ENCODE assay signal across 19 cellular contexts in the genomic region with DNA sequence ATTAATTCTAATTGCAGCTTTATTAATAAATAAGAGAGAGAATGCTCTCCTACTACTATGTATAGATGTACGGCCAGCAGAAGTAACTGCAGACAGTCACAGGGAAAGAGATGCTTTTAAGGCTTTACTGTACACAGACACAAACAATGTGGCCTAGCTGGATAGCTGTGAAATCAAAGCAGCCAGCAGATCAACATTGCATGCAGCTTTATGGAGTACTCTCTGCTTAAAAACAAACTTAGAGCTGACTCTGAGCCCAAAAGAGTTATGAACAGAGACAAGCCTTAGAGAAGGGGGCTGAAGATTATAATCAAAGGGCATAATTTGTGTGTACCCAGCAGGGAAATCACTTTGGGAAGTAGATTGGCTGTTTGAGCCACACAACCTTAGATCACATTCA. TPM values are rescaled to one million over a fixed set of nuclear protein-coding genes. Genes with fewer than 3 reads are reported as not detected.
DNase-seq lines count a peak whose midpoint lies in the region; TF ChIP-seq lines count a peak whose summit lies in the region.
"Had no signal": no experiment of that assay in that cellular context is flagged by ENCODE, and none has a peak within 500 bp of the region (broad histone marks: within the 10 kb centered on the region; RNA-seq: fewer than 3 reads in every experiment).

No MANE protein-coding gene starts in this region.

- H3K4me3 ChIP-seq in BE2C (ENCODE audit: low read depth, low read length) (no peak overlapping the region), LNCaP clone FGC (ENCODE audit: low read depth, low read length) (no peak overlapping the region), tibial nerve (no peak overlapping the region)
- H3K4me3 ChIP-seq: MG63, SJCRH30 had no signal

- H3K27ac ChIP-seq in tibial nerve = peak overlapping the region in 1 of 4 donors; percentile 43
- H3K27ac ChIP-seq: HL-60, SJCRH30 had no signal

- TF ChIP-seq CTCF in BE2C (IDR thresholded peaks at IDR 0.05; ENCODE audit: low read depth, low read length) (no peak), LNCaP clone FGC (IDR thresholded peaks at IDR 0.05; ENCODE audit: control insufficient read depth, extremely low read depth, insufficient read depth) (no peak), tibial nerve (IDR thresholded peaks at IDR 0.05) (no peak)

- H3K9me3 ChIP-seq in BE2C (no peaks in the 10 kb centered on the region), tibial nerve (no peaks in the 10 kb centered on the region)
- H3K9me3 ChIP-seq: MG63, SJCRH30 had no signal

- peaks cover 16% of the 10 kb centered on the region for H3K4me1 ChIP-seq in BE2C
- no peaks in the 10 kb centered on the region for H3K4me1 ChIP-seq in tibial nerve
- H3K4me1 ChIP-seq: SJCRH30 had no signal

- TF ChIP-seq EP300 in tibial nerve (IDR thresholded peaks at IDR 0.05) = no peak

- peak; percentile 12 for DNase-seq in BE2C
- DNase-seq in LNCaP clone FGC (ENCODE audit: low read depth) = peak; percentile 54
- DNase-seq in cerebellar cortex (ENCODE audit: low spot score) = peak; percentile 29
- DNase-seq in pons (ENCODE audit: low spot score) = peak; percentile 63
- DNase-seq in germinal center (ENCODE audit: low spot score) = no peak
- no peak for DNase-seq in SW480 (ENCODE audit: low spot score)
- no peak for DNase-seq in tibial nerve (ENCODE audit: low spot score in 2 of 2)
- DNase-seq: GF-D8, HCEC 1CT, IMR-90, MG63, NCI-H1048, NCI-H1436 treated with DMSO at 0.1 percent for 48 hours, NCI-H2029 treated with DMSO at 0.1 percent for 48 hours, NCI-H524 treated with DMSO at 0.1 percent for 48 hours, SJCRH30 had no signal

- no peaks in the 10 kb centered on the region for H3K36me3 ChIP-seq in BE2C
- no peaks in the 10 kb centered on the region for H3K36me3 ChIP-seq in tibial nerve
- H3K36me3 ChIP-seq: MG63, SJCRH30 had no signal

- 65 to 77% methylated on average over 1 of the region's 1 CpG for WGBS in tibial nerve, 2 donors

- no peak for TF ChIP-seq POLR2A in tibial nerve (IDR thresholded peaks at IDR 0.05)

- H3K27me3 ChIP-seq in BE2C (no peaks in the 10 kb centered on the region), tibial nerve (no peaks in the 10 kb centered on the region)
- H3K27me3 ChIP-seq: MG63, SJCRH30 had no signal

RNA-seq across cellular contexts. Expression of gene CADM2, which starts 47.2 kb away (rescaled TPM):
- 20.3 TPM for polyA plus RNA-seq in BE2C (2012; ENCODE audit: insufficient read depth, insufficient read length, low read depth)
- 10 to 100 TPM; 15.6 to 51.8 (median 37.4) TPM for total RNA-seq in tibial nerve
- total RNA-seq: HT1080, IMR-90 had no signal
- polyA plus RNA-seq: AG04450, IMR-90 had no signal

Comparison
In these comparisons a context has a peak if more than half of its experiments do, and no peak if none do; other contexts are left out.
1. DNase-seq: peak in BE2C (single experiment), LNCaP clone FGC (single experiment), cerebellar cortex (single experiment) and pons (single experiment); none in germinal center (single experiment), SW480 (single experiment) and tibial nerve (0 of 2).